In genomic region chr1:170073893-170074249, GRCh38 we compare ENCODE assay signal across 7 cellular contexts. TPM values are rescaled to one million over a fixed set of nuclear protein-coding genes. Genes with fewer than 3 reads are reported as not detected.
DNase-seq lines count a peak whose midpoint lies in the region; ATAC-seq, FAIRE-seq and TF ChIP-seq lines count a peak whose summit lies in the region.

No MANE protein-coding gene starts in this region.

- H3K4me1 ChIP-seq in HEK293 (ENCODE audit: control insufficient read depth, insufficient read depth, low read length) = 0 out of 2 replicates have a peak, but pooled peaks cover 3% of the 10 kb centered on the region
- peaks cover 1% of the 10 kb centered on the region for H3K4me1 ChIP-seq in right cardiac atrium (ENCODE audit: control insufficient read depth, insufficient read depth, low read length)
- peaks cover 1 to 4% of the 10 kb centered on the region in 2 donors for H3K4me1 ChIP-seq in small intestine (ENCODE audit: control insufficient read depth in 2 of 2, insufficient read depth in 1 of 2, low read depth in 1 of 2, low read length in 1 of 2)

- 16% methylated on average over 8 of the region's 8 CpGs for WGBS in right cardiac atrium
- 19 to 20% (median 20%) methylated on average over 8 of the region's 8 CpGs for WGBS in small intestine, 3 donors

- H3K27me3 ChIP-seq in right cardiac atrium (ENCODE audit: control insufficient read depth, insufficient read depth) (no peaks in the 10 kb centered on the region), small intestine (ENCODE audit: control insufficient read depth in 2 of 2, insufficient read depth in 2 of 2, low read length in 2 of 2) (no peaks in the 10 kb centered on the region)

- intact Hi-C loops in right cardiac atrium (cut with DNase I) = no loop called here

- TF ChIP-seq CTCF in HEK293 (tag by site-specific recombination; IDR thresholded peaks at IDR 0.05) (no peak), WTC11 (IDR thresholded peaks at IDR 0.05) (no peak)

- POLR2A ChIA-PET in HEK293 (lab: Yijun Ruan, JAX) (interaction anchor here (1.1 kb wide), 1 partner anchor 8 kb away, joined by 3 read pairs; no protein-coding TSS in a partner anchor), WTC11 (lab: Charles Lee) (no interaction called here)

- CTCF ChIA-PET in HEK293 (lab: Yijun Ruan, JAX) (interaction anchor here (0.7 to 1.0 kb wide), 3 partner anchors 102 to 714 kb away, joined by 3 to 4 read pairs (median 3); no protein-coding TSS in a partner anchor), WTC11 (lab: Charles Lee) (interaction anchor here (0.5 to 1.4 kb wide), 10 partner anchors 10 to 816 kb away, joined by 3 to 7 read pairs (median 3); partner anchors contain the start of gene NTMT2)

- DNase-seq in WTC11 (ENCODE audit: low spot score) (no peak), right cardiac atrium (no peak), small intestine (no peak), CD1c-positive myeloid dendritic cell (ENCODE audit: extremely low spot score) (no peak), 8988T (no peak)
- DNase-seq in stimulated activated CD8-positive, alpha-beta memory T cell treated with anti-CD3 and anti-CD28 coated beads, Interleukin-4, amount 100 ng/mL, for 48 hours = no peak

- H3K27ac ChIP-seq in HEK293 (ENCODE audit: extremely low read depth, low read depth, low read length) (peak overlapping the region; percentile 70), right cardiac atrium (ENCODE audit: low read length) (peak overlapping the region; percentile 96), small intestine (ENCODE audit: low read depth in 1 of 2, low read length in 1 of 2) (peak overlapping the region; percentile 73 to 95)

- H3K4me3 Mint-ChIP-seq in WTC11 = peak overlapping the region; percentile 81

- H3K4me3 ChIP-seq in HEK293 (ENCODE audit: low read depth, low read length) = peak overlapping the region; percentile 87
- peak overlapping the region; percentile 82 for H3K4me3 ChIP-seq in right cardiac atrium (ENCODE audit: low read length)
- H3K4me3 ChIP-seq in small intestine (ENCODE audit: low read depth in 1 of 2, low read length in 2 of 2) = peak overlapping the region; percentile 27 to 83

- H3K4me1 Mint-ChIP-seq in WTC11 = peaks cover 9% of the 10 kb centered on the region

- H3K9me3 ChIP-seq in HEK293 (ENCODE audit: control insufficient read depth, insufficient read depth, low read depth, low read length) = no peaks in the 10 kb centered on the region
- H3K9me3 ChIP-seq in right cardiac atrium (ENCODE audit: control insufficient read depth, low read length) = no peaks in the 10 kb centered on the region
- H3K9me3 ChIP-seq in small intestine (ENCODE audit: control insufficient read depth, low read depth) = peaks cover 1% of the 10 kb centered on the region

- no peaks in the 10 kb centered on the region for H3K36me3 ChIP-seq in HEK293 (ENCODE audit: control insufficient read depth in 2 of 2, insufficient read depth in 1 of 2, low read length in 2 of 2)
- H3K36me3 ChIP-seq in small intestine (ENCODE audit: control insufficient read depth in 2 of 2, insufficient read depth in 2 of 2, low read length in 2 of 2) = no peaks in the 10 kb centered on the region

- no peaks in the 10 kb centered on the region for H3K36me3 Mint-ChIP-seq in WTC11

- H3K27me3 Mint-ChIP-seq in WTC11 (ENCODE audit: low read depth) = no peaks in the 10 kb centered on the region; the same call in none of the 2 replicates

- no peak overlapping the region; the same call in 1 of the 2 replicates for H3K27ac Mint-ChIP-seq in WTC11

- FAIRE-seq in small intestine (lab: Jason Lieb, UNC) = no peak

- H3K9me3 Mint-ChIP-seq in WTC11 = peaks cover 15% of the 10 kb centered on the region

- ATAC-seq in WTC11 (no peak; the same call in 1 of the 2 replicates), right cardiac atrium (no peak)

TF ChIP-seq in HEK293, 187 proteins besides CTCF, POLR2A, EP300 and RAD21:
- TF ChIP-seq ZNF341 (tag by site-specific recombination; IDR thresholded peaks at IDR 0.05; ENCODE audit: low read depth) (no peak), IKZF3 (tag by site-specific recombination; IDR thresholded peaks at IDR 0.05) (0 out of 2 replicates have a peak, but pooled peaks have one; percentile 7), GLIS2 (tag by site-specific recombination; IDR thresholded peaks at IDR 0.05) (no peak)
TF ChIP-seq in HEK293: peak in this region for 1.

TF ChIP-seq in WTC11, 78 proteins besides CTCF, POLR2A, EP300 and RAD21:
- TF ChIP-seq ZNF317 (CRISPR knock-in tag; IDR thresholded peaks at IDR 0.05; ENCODE audit: borderline replicate concordance, low read depth) = no peak

RNA-seq across cellular contexts. Expression of gene KIFAP3, which starts 0.6 kb away (rescaled TPM):
- total RNA-seq in WTC11 (2021) = 2.2 to 2.4 TPM (median 2.3 TPM) in 3 replicates
- total RNA-seq in right cardiac atrium = 10 to 100 TPM; 50.1 to 68.2 (median 56.1) TPM
- polyA plus RNA-seq in right cardiac atrium = 25.6 TPM
- polyA plus RNA-seq in small intestine = 10 to 100 TPM; 10.5 to 15.2 (median 14.1) TPM

Comparison
In these comparisons a context has a peak if more than half of its experiments do, and no peak if none do; other contexts are left out.
1. RNA of gene KIFAP3, which starts 0.6 kb away (total RNA-seq): 50.1 to 68.2 TPM in right cardiac atrium; 2.2 to 2.4 TPM in WTC11; every median in the first group is over 10 times any median in the second.
2. Peak in every context shown above with its lines, with median percentiles within 50 percentile points of each other: H3K27ac ChIP-seq and H3K4me3 ChIP-seq.